Comparison of ENCODE assay signal across 9 cellular contexts in the genomic region with DNA sequence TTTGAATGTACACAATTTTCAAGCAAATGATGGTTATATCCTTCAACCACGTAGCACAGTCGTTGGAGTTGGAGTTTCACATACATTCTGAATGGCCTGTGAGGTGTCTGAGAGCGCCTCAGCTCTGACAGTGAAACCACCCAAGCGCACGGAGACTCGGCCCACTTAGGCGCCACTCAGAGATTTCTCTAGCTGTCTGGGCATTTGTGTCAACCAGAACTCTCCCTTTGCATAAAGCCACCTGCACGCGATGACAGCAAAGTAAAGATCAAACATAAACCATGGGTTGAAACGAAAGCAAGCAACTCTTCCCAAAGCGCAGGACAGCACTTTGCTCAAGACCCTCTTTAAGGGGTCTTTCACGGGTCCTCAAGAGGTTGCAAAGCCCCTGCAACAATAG.
DNase-seq lines count a peak whose midpoint lies in the region; ATAC-seq lines count a peak whose summit lies in the region.
"Had no signal": no experiment of that assay in that cellular context is flagged by ENCODE, and none has a peak within 500 bp of the region (broad histone marks: within the 10 kb centered on the region; RNA-seq: fewer than 3 reads in every experiment).

No MANE protein-coding gene starts in this region.

- H3K79me2 ChIP-seq in ACC112 (ENCODE audit: control insufficient read depth, insufficient read depth, low read length, unreplicated experiment): no peaks in the 10 kb centered on the region

- H3K9ac ChIP-seq in adipocyte (ENCODE audit: low read length): no peak overlapping the region
- H3K9ac ChIP-seq in mucosa of stomach (ENCODE audit: low read length): no peak overlapping the region

- no peak overlapping the region for H2AFZ ChIP-seq in ACC112 (ENCODE audit: low read length, unreplicated experiment)

- no peak overlapping the region for H3K27ac ChIP-seq in ACC112 (ENCODE audit: low read depth, low read length)

- H3K4me1 ChIP-seq in ACC112 (ENCODE audit: control insufficient read depth, insufficient read depth, low read length, unreplicated experiment) (peaks cover 7% of the 10 kb centered on the region), adipocyte (ENCODE audit: control insufficient read depth, insufficient read depth, low read length) (peaks cover 10% of the 10 kb centered on the region), mucosa of stomach (ENCODE audit: control insufficient read depth, insufficient read depth, low read length) (peaks cover 34% of the 10 kb centered on the region)

- DNase-seq in adipocyte (ENCODE audit: low read depth): no peak
- DNase-seq in kidney glomerular epithelial cell (lab: John Stamatoyannopoulos, UW): no peak
- DNase-seq in activated CD8-positive, alpha-beta memory T cell treated with anti-CD3 and anti-CD28 coated beads, Interleukin-2, amount 50 U/mL, for 48 hours: no peak
- DNase-seq in NCI-H2107 (lab: John Stamatoyannopoulos, UW): no peak
- DNase-seq: activated gamma-delta T cell had no signal

- ATAC-seq in GM18502 (IDR thresholded peaks at IDR 0.05; ENCODE audit: poor library complexity, unreplicated experiment): peak; percentile 59
- ATAC-seq in GM19395 (IDR thresholded peaks at IDR 0.05; ENCODE audit: unreplicated experiment): no peak

- H3K36me3 ChIP-seq in ACC112 (ENCODE audit: insufficient read depth, low read length) (no peaks in the 10 kb centered on the region), adipocyte (ENCODE audit: control insufficient read depth, insufficient read depth, low read length, severe bottlenecking) (no peaks in the 10 kb centered on the region), mucosa of stomach (ENCODE audit: control insufficient read depth, insufficient read depth, low read length) (no peaks in the 10 kb centered on the region)

- H3K4me3 ChIP-seq in ACC112 (ENCODE audit: low read depth, low read length): peak overlapping the region; percentile 82
- peak overlapping the region; percentile 77 for H3K4me3 ChIP-seq in adipocyte (ENCODE audit: low read length)
- H3K4me3 ChIP-seq in mucosa of stomach (ENCODE audit: low read length): peak overlapping the region; percentile 25

- peaks cover 57% of the 10 kb centered on the region for H3K27me3 ChIP-seq in ACC112 (ENCODE audit: insufficient read depth, low read length)
- H3K27me3 ChIP-seq in adipocyte (replicated peaks; ENCODE audit: control insufficient read depth, insufficient read depth, low read length): peaks cover 30% of the 10 kb centered on the region
- H3K27me3 ChIP-seq in mucosa of stomach (ENCODE audit: control insufficient read depth, insufficient read depth, low read length): peaks cover 68% of the 10 kb centered on the region

- H3K9me3 ChIP-seq in adipocyte (ENCODE audit: control insufficient read depth, low read length): peaks cover under 1% of the 10 kb centered on the region
- H3K9me3 ChIP-seq in mucosa of stomach (ENCODE audit: control insufficient read depth, low read length): no peaks in the 10 kb centered on the region

Comparison
In these comparisons a context has a peak if more than half of its experiments do, and no peak if none do; other contexts are left out.
1. H3K4me3 ChIP-seq: peak in every context shown above with its lines; median percentile 82 in ACC112; 77 in adipocyte; 25 in mucosa of stomach.